Comparison of ENCODE assay signal across 12 cellular contexts in the genomic region with DNA sequence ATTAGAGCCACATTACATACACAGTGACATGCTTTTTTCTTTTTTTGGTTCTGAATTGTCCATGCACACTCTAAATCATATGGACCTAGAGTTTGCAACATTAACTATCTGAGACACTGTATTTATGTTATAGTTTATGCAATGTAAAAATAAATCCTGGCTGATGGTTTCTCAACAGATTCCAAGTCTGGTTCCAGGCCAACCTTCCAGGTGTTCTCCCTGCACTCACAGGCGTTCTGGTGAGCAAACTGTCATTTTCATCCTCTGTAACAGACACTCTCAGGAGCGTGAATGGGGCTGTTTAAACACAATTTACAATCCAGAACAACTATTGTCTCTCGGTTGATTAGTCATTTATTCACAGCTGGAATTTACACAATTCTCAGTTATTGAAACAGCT.
DNase-seq lines count a peak whose midpoint lies in the region; FAIRE-seq lines count a peak whose summit lies in the region.
"Had no signal": no experiment of that assay in that cellular context is flagged by ENCODE, and none has a peak within 500 bp of the region (broad histone marks: within the 10 kb centered on the region; RNA-seq: fewer than 3 reads in every experiment).

No MANE protein-coding gene starts in this region.

- FAIRE-seq in islet of Langerhans (lab: Jason Lieb, UNC), result peak; percentile 53
- FAIRE-seq: HTR-8/SVneo had no signal

- peak; percentile 38 for DNase-seq in NCI-H2107 treated with DMSO at 0.1 percent for 48 hours (lab: John Stamatoyannopoulos, UW; ENCODE audit: unreplicated experiment)
- DNase-seq in NCI-H2107 (lab: John Stamatoyannopoulos, UW), result no peak
- DNase-seq in NCI-H2029 (lab: John Stamatoyannopoulos, UW), result peak; percentile 47
- peak; percentile 100 for DNase-seq in NCI-H69 (lab: John Stamatoyannopoulos, UW)
- no peak for DNase-seq in KBM-7
- no peak for DNase-seq in effector CD8-positive, alpha-beta T cell (lab: John Stamatoyannopoulos, UW)
- no peak for DNase-seq in activated CD4-positive, CD25-positive, alpha-beta regulatory T cell (lab: John Stamatoyannopoulos, UW)
- DNase-seq: CD8-positive, alpha-beta memory T cell; H9; NCI-H1694 had no signal

- in situ Hi-C loops in KBM-7 (cut with MboI; ENCODE audit: low pct_unique_long_range_greater_than_20kb, low sequenced_read_pairs), result no loop called here

Comparison
In these comparisons a context has a peak if more than half of its experiments do, and no peak if none do; other contexts are left out.
1. DNase-seq: peak in NCI-H2107 treated with DMSO at 0.1 percent for 48 hours (single experiment), NCI-H2029 (single experiment) and NCI-H69 (single experiment); none in NCI-H2107 (single experiment), KBM-7 (single experiment), effector CD8-positive, alpha-beta T cell (single experiment) and activated CD4-positive, CD25-positive, alpha-beta regulatory T cell (0 of 4).